Comparison of ENCODE assay signal across 9 cellular contexts in genomic region chr4:27084685-27085356, GRCh38.
A peak's percentile ranks its signal among the peaks of the same experiment; 100 is the strongest.
DNase-seq lines count a peak whose midpoint lies in the region; ATAC-seq lines count a peak whose summit lies in the region.
"Had no signal": no experiment of that assay in that cellular context is flagged by ENCODE, and none has a peak within 500 bp of the region (broad histone marks: within the 10 kb centered on the region; RNA-seq: fewer than 3 reads in every experiment).

No MANE protein-coding gene starts in this region.

- ATAC-seq in activated naive CD8-positive, alpha-beta T cell treated with anti-CD3 and anti-CD28 coated beads, Interleukin-2, amount 50 U/mL, for 24 hours = no peak

- peaks cover 55% of the 10 kb centered on the region for H3K27me3 Mint-ChIP-seq in activated naive CD8-positive, alpha-beta T cell treated with anti-CD3 and anti-CD28 coated beads, Interleukin-2, amount 50 U/mL, for 24 hours

- H3K27ac ChIP-seq in HUES6 (ENCODE audit: low read depth, low read length) = no peak overlapping the region
- no peak overlapping the region for H3K27ac ChIP-seq in iPS DF 6.9 (ENCODE audit: low read length)
- H3K27ac ChIP-seq: HL-60 had no signal

- H3K4me3 Mint-ChIP-seq in activated naive CD8-positive, alpha-beta T cell treated with anti-CD3 and anti-CD28 coated beads, Interleukin-2, amount 50 U/mL, for 24 hours = no peak overlapping the region

- H3K9ac ChIP-seq in HUES6 (ENCODE audit: low read length) = peak overlapping the region; percentile 42

- no peaks in the 10 kb centered on the region for H3K9me3 Mint-ChIP-seq in activated naive CD8-positive, alpha-beta T cell treated with anti-CD3 and anti-CD28 coated beads, Interleukin-2, amount 50 U/mL, for 24 hours

- no peaks in the 10 kb centered on the region for H3K36me3 ChIP-seq in HUES6 (ENCODE audit: control insufficient read depth, insufficient read depth, low read length)
- no peaks in the 10 kb centered on the region for H3K36me3 ChIP-seq in iPS DF 6.9 (ENCODE audit: control insufficient read depth, insufficient read depth, low read length)

- peak; percentile 30 for DNase-seq in CD1c-positive myeloid dendritic cell (ENCODE audit: extremely low spot score)
- DNase-seq in activated naive CD8-positive, alpha-beta T cell treated with anti-CD3 and anti-CD28 coated beads, Interleukin-2, amount 50 U/mL, for 24 hours = peak; percentile 31
- no peak for DNase-seq in iPS DF 6.9 (ENCODE audit: low read depth, low spot score)
- DNase-seq in skeletal muscle cell (ENCODE audit: low read depth) = no peak
- DNase-seq in middle frontal gyrus (ENCODE audit: extremely low spot score, low spot score) = no peak
- DNase-seq in GM19238 (ENCODE audit: insufficient read length, low spot score) = no peak
- DNase-seq in kidney glomerular epithelial cell (lab: John Stamatoyannopoulos, UW) = no peak

- H3K4me3 ChIP-seq in HUES6 (ENCODE audit: low read depth, low read length) = peak overlapping the region; percentile 68
- peak overlapping the region; percentile 46; the same call in 1 of the 2 replicates for H3K4me3 ChIP-seq in iPS DF 6.9 (ENCODE audit: low read length)
- H3K4me3 ChIP-seq in skeletal muscle cell (ENCODE audit: low read depth, low read length) = peak overlapping the region; percentile 40

- H3K9me3 ChIP-seq in HUES6 (ENCODE audit: control insufficient read depth, insufficient read depth, low read depth, low read length) = 0 out of 2 replicates have a peak, but pooled peaks cover 3% of the 10 kb centered on the region
- H3K9me3 ChIP-seq in iPS DF 6.9 (ENCODE audit: control insufficient read depth, insufficient read depth, low read length) = no peaks in the 10 kb centered on the region

- no peaks in the 10 kb centered on the region for H3K36me3 Mint-ChIP-seq in activated naive CD8-positive, alpha-beta T cell treated with anti-CD3 and anti-CD28 coated beads, Interleukin-2, amount 50 U/mL, for 24 hours (ENCODE audit: low read depth)

- peaks cover 20% of the 10 kb centered on the region for H3K27me3 ChIP-seq in HUES6 (ENCODE audit: control insufficient read depth, insufficient read depth, low read length)
- peaks cover 3% of the 10 kb centered on the region; the same call in 1 of the 2 replicates for H3K27me3 ChIP-seq in iPS DF 6.9 (ENCODE audit: control insufficient read depth, insufficient read depth, low read length)

- H3K4me1 Mint-ChIP-seq in activated naive CD8-positive, alpha-beta T cell treated with anti-CD3 and anti-CD28 coated beads, Interleukin-2, amount 50 U/mL, for 24 hours = peaks cover 9% of the 10 kb centered on the region

- no CpG with 5 or more reads among the region's 33 CpGs for WGBS in iPS DF 6.9 (ENCODE audit: insufficient coverage, insufficient read length)

- no peak overlapping the region for H3K27ac Mint-ChIP-seq in activated naive CD8-positive, alpha-beta T cell treated with anti-CD3 and anti-CD28 coated beads, Interleukin-2, amount 50 U/mL, for 24 hours

- H3K4me1 ChIP-seq in HUES6 (ENCODE audit: control insufficient read depth, insufficient read depth, low read length) (peaks cover 53% of the 10 kb centered on the region), iPS DF 6.9 (ENCODE audit: control insufficient read depth, insufficient read depth, low read length) (peaks cover 6% of the 10 kb centered on the region; the same call in 1 of the 2 replicates)

Comparison
In these comparisons a context has a peak if more than half of its experiments do, and no peak if none do; other contexts are left out.
1. DNase-seq: peak in CD1c-positive myeloid dendritic cell (single experiment) and activated naive CD8-positive, alpha-beta T cell treated with anti-CD3 and anti-CD28 coated beads, Interleukin-2, amount 50 U/mL, for 24 hours (single experiment); none in iPS DF 6.9 (single experiment), skeletal muscle cell (single experiment), middle frontal gyrus (single experiment), GM19238 (single experiment) and kidney glomerular epithelial cell (single experiment).
2. Peak in every context shown above with its lines, with median percentiles within 50 percentile points of each other: H3K4me3 ChIP-seq.